ENCODE assay signal across 16 cellular contexts in genomic region chr18:50334546-50335152, GRCh38. TPM values are rescaled to one million over a fixed set of nuclear protein-coding genes. Genes with fewer than 3 reads are reported as not detected.
DNase-seq lines count a peak whose midpoint lies in the region; ATAC-seq and TF ChIP-seq lines count a peak whose summit lies in the region.
"Had no signal": no experiment of that assay in that cellular context is flagged by ENCODE, and none has a peak within 500 bp of the region (broad histone marks: within the 10 kb centered on the region; RNA-seq: fewer than 3 reads in every experiment).

No MANE protein-coding gene starts in this region.

- H3K9me3 Mint-ChIP-seq in activated CD4-positive, alpha-beta T cell treated with anti-CD3 and anti-CD28 coated beads, Interleukin-2, amount 10 ng/mL, durations not matched to agents 7 days and 5 days: no peaks in the 10 kb centered on the region

- H3K4me3 ChIP-seq in GM12865 (ENCODE audit: low read depth, low read length): no peak overlapping the region
- no peak overlapping the region for H3K4me3 ChIP-seq in coronary artery
- H3K4me3 ChIP-seq in MG63: no peak overlapping the region
- H3K4me3 ChIP-seq: right atrium auricular region, SJSA1, testis had no signal

- no peaks in the 10 kb centered on the region for H3K27me3 ChIP-seq in MG63
- H3K27me3 ChIP-seq: right atrium auricular region, testis had no signal

- no peaks in the 10 kb centered on the region for H3K36me3 Mint-ChIP-seq in activated CD4-positive, alpha-beta T cell treated with anti-CD3 and anti-CD28 coated beads, Interleukin-2, amount 10 ng/mL, durations not matched to agents 7 days and 5 days (ENCODE audit: low read depth)

- POLR2A ChIA-PET in activated CD4-positive, alpha-beta T cell treated with anti-CD3 and anti-CD28 coated beads, Interleukin-2, amount 10 ng/mL, durations not matched to agents 7 days and 5 days (lab: Charles Lee): no interaction called here

- H3K27ac Mint-ChIP-seq in activated CD4-positive, alpha-beta T cell treated with anti-CD3 and anti-CD28 coated beads, Interleukin-2, amount 10 ng/mL, durations not matched to agents 7 days and 5 days: no peak overlapping the region

- no peak overlapping the region for H3K4me3 Mint-ChIP-seq in activated CD4-positive, alpha-beta T cell treated with anti-CD3 and anti-CD28 coated beads, Interleukin-2, amount 10 ng/mL, durations not matched to agents 7 days and 5 days

- no peaks in the 10 kb centered on the region for H3K36me3 ChIP-seq in MG63
- H3K36me3 ChIP-seq: right atrium auricular region, SJSA1 had no signal

- H3K27ac ChIP-seq in coronary artery: no peak overlapping the region
- H3K27ac ChIP-seq: right atrium auricular region, SJSA1, testis had no signal

- TF ChIP-seq CTCF in GM12865 (IDR thresholded peaks at IDR 0.05; ENCODE audit: insufficient read depth, low read depth, low read length, missing control alignments) (no peak), coronary artery (IDR thresholded peaks at IDR 0.05) (no peak)

- H3K27me3 Mint-ChIP-seq in activated CD4-positive, alpha-beta T cell treated with anti-CD3 and anti-CD28 coated beads, Interleukin-2, amount 10 ng/mL, durations not matched to agents 7 days and 5 days: peaks cover 10% of the 10 kb centered on the region

- ATAC-seq in GM21381 (IDR thresholded peaks at IDR 0.05; ENCODE audit: unreplicated experiment) (peak; percentile 73), HG02981 (IDR thresholded peaks at IDR 0.05; ENCODE audit: unreplicated experiment) (peak; percentile 78)
- ATAC-seq: activated CD4-positive, CD25-positive, alpha-beta regulatory T cell treated with anti-CD3 and anti-CD28 coated beads, Interleukin-2, amount 50 U/mL, for 24 hours had no signal

- CTCF ChIA-PET in activated CD4-positive, alpha-beta T cell treated with anti-CD3 and anti-CD28 coated beads, Interleukin-2, amount 10 ng/mL, durations not matched to agents 7 days and 5 days (lab: Charles Lee): no interaction called here

- no peaks in the 10 kb centered on the region for H3K9me3 ChIP-seq in MG63
- H3K9me3 ChIP-seq: right atrium auricular region, SJSA1, testis had no signal

- peak; percentile 68 for DNase-seq in GM12865 (ENCODE audit: low read depth)
- DNase-seq in NAMALWA (ENCODE audit: low spot score): peak; percentile 56
- no peak for DNase-seq in coronary artery (ENCODE audit: low spot score)
- DNase-seq in NCI-H345 (lab: John Stamatoyannopoulos, UW): no peak
- no peak for DNase-seq in MG63
- no peak for DNase-seq in activated CD4-positive, alpha-beta T cell treated with anti-CD3 and anti-CD28 coated beads, Interleukin-2, amount 10 ng/mL, durations not matched to agents 7 days and 5 days
- DNase-seq: activated effector memory CD4-positive, alpha-beta T cell treated with anti-CD3 and anti-CD28 coated beads, Interleukin-2, amount 50 U/mL, for 16 hours; caudate nucleus; DND-41; NCI-H510A; testis had no signal

- H3K4me1 Mint-ChIP-seq in activated CD4-positive, alpha-beta T cell treated with anti-CD3 and anti-CD28 coated beads, Interleukin-2, amount 10 ng/mL, durations not matched to agents 7 days and 5 days: no peaks in the 10 kb centered on the region

RNA-seq across cellular contexts. Expression of gene SKA1, which starts 40.2 kb away (rescaled TPM):
- 33.2 and 42.0 TPM in 2 replicates for total RNA-seq in MG63 (2014; rRNA removed; shearing (Covaris generic); ENCODE audit: low replicate concordance)
- total RNA-seq in activated CD4-positive, alpha-beta T cell treated with anti-CD3 and anti-CD28 coated beads, Interleukin-2, amount 10 ng/mL, durations not matched to agents 7 days and 5 days: 10 to 100 TPM; 44.1 to 51.4 TPM

RNA-seq across cellular contexts. Expression of gene CXXC1, which starts 47.2 kb away (rescaled TPM):
- 39.0 and 59.3 TPM in 2 replicates for total RNA-seq in MG63 (2014; rRNA removed; shearing (Covaris generic); ENCODE audit: low replicate concordance)
- 100 to 1,000 TPM; 125 to 139 TPM for total RNA-seq in activated CD4-positive, alpha-beta T cell treated with anti-CD3 and anti-CD28 coated beads, Interleukin-2, amount 10 ng/mL, durations not matched to agents 7 days and 5 days

RNA-seq across cellular contexts. Expression of gene MBD1, which starts 53.3 kb away (rescaled TPM):
- total RNA-seq in MG63 (2014; rRNA removed; shearing (Covaris generic); ENCODE audit: low replicate concordance): 28.2 and 34.4 TPM in 2 replicates
- total RNA-seq in activated CD4-positive, alpha-beta T cell treated with anti-CD3 and anti-CD28 coated beads, Interleukin-2, amount 10 ng/mL, durations not matched to agents 7 days and 5 days: 10 to 100 TPM; 91.6 to 96.2 TPM

Comparison
In these comparisons a context has a peak if more than half of its experiments do, and no peak if none do; other contexts are left out.
1. DNase-seq: peak in GM12865 (single experiment) and NAMALWA (single experiment); none in coronary artery (single experiment), NCI-H345 (single experiment), MG63 (single experiment) and activated CD4-positive, alpha-beta T cell treated with anti-CD3 and anti-CD28 coated beads, Interleukin-2, amount 10 ng/mL, durations not matched to agents 7 days and 5 days (single experiment).